1 cellular context compared by ENCODE assay signal in genomic region chr14:60964901-60965300, GRCh38.
TF ChIP-seq lines count a peak whose summit lies in the region.

No MANE protein-coding gene starts in this region.

TF ChIP-seq in A549, 52 proteins besides CTCF, POLR2A, EP300 and RAD21:
- TF ChIP-seq MAZ (IDR thresholded peaks at IDR 0.05; ENCODE audit: borderline replicate concordance, low read depth, low read length) (no peak), JUN (IDR thresholded peaks at IDR 0.05) (no peak), ZSCAN20 (CRISPR knock-in tag; IDR thresholded peaks at IDR 0.05) (no peak), ATOH8 (CRISPR knock-in tag; IDR thresholded peaks at IDR 0.05; ENCODE audit: low read depth) (no peak), HEYL (CRISPR knock-in tag; IDR thresholded peaks at IDR 0.05) (no peak), TP53 (CRISPR knock-in tag; IDR thresholded peaks at IDR 0.05) (no peak), ESRRA (IDR thresholded peaks at IDR 0.05; ENCODE audit: borderline replicate concordance, low read length) (no peak), CHD4 (IDR thresholded peaks at IDR 0.05; ENCODE audit: borderline replicate concordance) (no peak), HOXA7 (CRISPR knock-in tag; IDR thresholded peaks at IDR 0.05) (no peak), ZNF302 (CRISPR knock-in tag; IDR thresholded peaks at IDR 0.05) (no peak), SMC3 (IDR thresholded peaks at IDR 0.05) (no peak), CBX8 (IDR thresholded peaks at IDR 0.05) (no peak), ZC3H11A (IDR thresholded peaks at IDR 0.05) (no peak), JUNB (IDR thresholded peaks at IDR 0.05) (no peak), FOSL2 (IDR thresholded peaks at IDR 0.05) (no peak), FOSL2 (CRISPR knock-in tag; IDR thresholded peaks at IDR 0.05) (no peak), ELK1 (IDR thresholded peaks at IDR 0.05; ENCODE audit: low read depth, low read length) (no peak)
- TF ChIP-seq, protein P1, sequence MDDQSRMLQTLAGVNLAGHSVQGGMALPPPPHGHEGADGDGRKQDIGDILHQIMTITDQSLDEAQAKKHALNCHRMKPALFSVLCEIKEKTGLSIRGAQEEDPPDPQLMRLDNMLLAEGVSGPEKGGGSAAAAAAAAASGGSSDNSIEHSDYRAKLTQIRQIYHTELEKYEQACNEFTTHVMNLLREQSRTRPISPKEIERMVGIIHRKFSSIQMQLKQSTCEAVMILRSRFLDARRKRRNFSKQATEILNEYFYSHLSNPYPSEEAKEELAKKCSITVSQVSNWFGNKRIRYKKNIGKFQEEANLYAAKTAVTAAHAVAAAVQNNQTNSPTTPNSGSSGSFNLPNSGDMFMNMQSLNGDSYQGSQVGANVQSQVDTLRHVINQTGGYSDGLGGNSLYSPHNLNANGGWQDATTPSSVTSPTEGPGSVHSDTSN (IDR thresholded peaks at IDR 0.05) = no peak
